In the genomic region with DNA sequence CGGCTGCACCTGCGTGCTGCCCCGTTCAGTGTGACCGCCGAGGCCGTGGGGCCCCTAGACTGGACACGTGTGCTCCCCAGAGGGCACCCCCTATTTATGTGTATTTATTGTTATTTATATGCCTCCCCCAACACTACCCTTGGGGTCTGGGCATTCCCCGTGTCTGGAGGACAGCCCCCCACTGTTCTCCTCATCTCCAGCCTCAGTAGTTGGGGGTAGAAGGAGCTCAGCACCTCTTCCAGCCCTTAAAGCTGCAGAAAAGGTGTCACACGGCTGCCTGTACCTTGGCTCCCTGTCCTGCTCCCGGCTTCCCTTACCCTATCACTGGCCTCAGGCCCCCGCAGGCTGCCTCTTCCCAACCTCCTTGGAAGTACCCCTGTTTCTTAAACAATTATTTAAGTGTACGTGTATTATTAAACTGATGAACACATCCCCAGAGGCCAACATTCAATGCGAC, we compare ENCODE assay signal across 1 cellular context.
TF ChIP-seq lines count a peak whose summit lies in the region.

No MANE protein-coding gene starts in this region.

TF ChIP-seq in SK-N-SH, 30 proteins besides CTCF, POLR2A, EP300 and RAD21:
- TF ChIP-seq, protein P1, sequence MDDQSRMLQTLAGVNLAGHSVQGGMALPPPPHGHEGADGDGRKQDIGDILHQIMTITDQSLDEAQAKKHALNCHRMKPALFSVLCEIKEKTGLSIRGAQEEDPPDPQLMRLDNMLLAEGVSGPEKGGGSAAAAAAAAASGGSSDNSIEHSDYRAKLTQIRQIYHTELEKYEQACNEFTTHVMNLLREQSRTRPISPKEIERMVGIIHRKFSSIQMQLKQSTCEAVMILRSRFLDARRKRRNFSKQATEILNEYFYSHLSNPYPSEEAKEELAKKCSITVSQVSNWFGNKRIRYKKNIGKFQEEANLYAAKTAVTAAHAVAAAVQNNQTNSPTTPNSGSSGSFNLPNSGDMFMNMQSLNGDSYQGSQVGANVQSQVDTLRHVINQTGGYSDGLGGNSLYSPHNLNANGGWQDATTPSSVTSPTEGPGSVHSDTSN (IDR thresholded peaks at IDR 0.05), result no peak
- TF ChIP-seq, protein P2, sequence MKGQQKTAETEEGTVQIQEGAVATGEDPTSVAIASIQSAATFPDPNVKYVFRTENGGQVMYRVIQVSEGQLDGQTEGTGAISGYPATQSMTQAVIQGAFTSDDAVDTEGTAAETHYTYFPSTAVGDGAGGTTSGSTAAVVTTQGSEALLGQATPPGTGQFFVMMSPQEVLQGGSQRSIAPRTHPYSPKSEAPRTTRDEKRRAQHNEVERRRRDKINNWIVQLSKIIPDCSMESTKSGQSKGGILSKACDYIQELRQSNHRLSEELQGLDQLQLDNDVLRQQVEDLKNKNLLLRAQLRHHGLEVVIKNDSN (IDR thresholded peaks at IDR 0.05; ENCODE audit: borderline replicate concordance, low read depth), result no peak
- TF ChIP-seq, protein P3, sequence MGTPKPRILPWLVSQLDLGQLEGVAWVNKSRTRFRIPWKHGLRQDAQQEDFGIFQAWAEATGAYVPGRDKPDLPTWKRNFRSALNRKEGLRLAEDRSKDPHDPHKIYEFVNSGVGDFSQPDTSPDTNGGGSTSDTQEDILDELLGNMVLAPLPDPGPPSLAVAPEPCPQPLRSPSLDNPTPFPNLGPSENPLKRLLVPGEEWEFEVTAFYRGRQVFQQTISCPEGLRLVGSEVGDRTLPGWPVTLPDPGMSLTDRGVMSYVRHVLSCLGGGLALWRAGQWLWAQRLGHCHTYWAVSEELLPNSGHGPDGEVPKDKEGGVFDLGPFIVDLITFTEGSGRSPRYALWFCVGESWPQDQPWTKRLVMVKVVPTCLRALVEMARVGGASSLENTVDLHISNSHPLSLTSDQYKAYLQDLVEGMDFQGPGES (IDR thresholded peaks at IDR 0.05; ENCODE audit: low read depth, low read length), result no peak
- TF ChIP-seq, protein P4, sequence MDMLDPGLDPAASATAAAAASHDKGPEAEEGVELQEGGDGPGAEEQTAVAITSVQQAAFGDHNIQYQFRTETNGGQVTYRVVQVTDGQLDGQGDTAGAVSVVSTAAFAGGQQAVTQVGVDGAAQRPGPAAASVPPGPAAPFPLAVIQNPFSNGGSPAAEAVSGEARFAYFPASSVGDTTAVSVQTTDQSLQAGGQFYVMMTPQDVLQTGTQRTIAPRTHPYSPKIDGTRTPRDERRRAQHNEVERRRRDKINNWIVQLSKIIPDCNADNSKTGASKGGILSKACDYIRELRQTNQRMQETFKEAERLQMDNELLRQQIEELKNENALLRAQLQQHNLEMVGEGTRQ (IDR thresholded peaks at IDR 0.05; ENCODE audit: borderline replicate concordance, low read depth, low read length), result no peak
- TF ChIP-seq, protein P5, sequence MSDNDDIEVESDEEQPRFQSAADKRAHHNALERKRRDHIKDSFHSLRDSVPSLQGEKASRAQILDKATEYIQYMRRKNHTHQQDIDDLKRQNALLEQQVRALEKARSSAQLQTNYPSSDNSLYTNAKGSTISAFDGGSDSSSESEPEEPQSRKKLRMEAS (IDR thresholded peaks at IDR 0.05; ENCODE audit: low read depth), result no peak
- no peak for TF ChIP-seq JUND (IDR thresholded peaks at IDR 0.05)
- no peak for TF ChIP-seq GATA2 (CRISPR knock-in tag; IDR thresholded peaks at IDR 0.05)
- TF ChIP-seq MXI1 (IDR thresholded peaks at IDR 0.05; ENCODE audit: low read depth, low read length), result no peak
- no peak for TF ChIP-seq SMC3 (IDR thresholded peaks at IDR 0.05; ENCODE audit: low read depth, low read length)
- TF ChIP-seq RXRA (IDR thresholded peaks at IDR 0.05; ENCODE audit: borderline replicate concordance, low read depth), result no peak
- no peak for TF ChIP-seq ELF1 (IDR thresholded peaks at IDR 0.05)
- TF ChIP-seq MEF2A (IDR thresholded peaks at IDR 0.05; ENCODE audit: borderline replicate concordance, low read depth), result no peak
- TF ChIP-seq RFX5 (IDR thresholded peaks at IDR 0.05; ENCODE audit: low read length), result no peak
- TF ChIP-seq FOXM1 (IDR thresholded peaks at IDR 0.05; ENCODE audit: low read depth), result no peak
- TF ChIP-seq, protein P6, sequence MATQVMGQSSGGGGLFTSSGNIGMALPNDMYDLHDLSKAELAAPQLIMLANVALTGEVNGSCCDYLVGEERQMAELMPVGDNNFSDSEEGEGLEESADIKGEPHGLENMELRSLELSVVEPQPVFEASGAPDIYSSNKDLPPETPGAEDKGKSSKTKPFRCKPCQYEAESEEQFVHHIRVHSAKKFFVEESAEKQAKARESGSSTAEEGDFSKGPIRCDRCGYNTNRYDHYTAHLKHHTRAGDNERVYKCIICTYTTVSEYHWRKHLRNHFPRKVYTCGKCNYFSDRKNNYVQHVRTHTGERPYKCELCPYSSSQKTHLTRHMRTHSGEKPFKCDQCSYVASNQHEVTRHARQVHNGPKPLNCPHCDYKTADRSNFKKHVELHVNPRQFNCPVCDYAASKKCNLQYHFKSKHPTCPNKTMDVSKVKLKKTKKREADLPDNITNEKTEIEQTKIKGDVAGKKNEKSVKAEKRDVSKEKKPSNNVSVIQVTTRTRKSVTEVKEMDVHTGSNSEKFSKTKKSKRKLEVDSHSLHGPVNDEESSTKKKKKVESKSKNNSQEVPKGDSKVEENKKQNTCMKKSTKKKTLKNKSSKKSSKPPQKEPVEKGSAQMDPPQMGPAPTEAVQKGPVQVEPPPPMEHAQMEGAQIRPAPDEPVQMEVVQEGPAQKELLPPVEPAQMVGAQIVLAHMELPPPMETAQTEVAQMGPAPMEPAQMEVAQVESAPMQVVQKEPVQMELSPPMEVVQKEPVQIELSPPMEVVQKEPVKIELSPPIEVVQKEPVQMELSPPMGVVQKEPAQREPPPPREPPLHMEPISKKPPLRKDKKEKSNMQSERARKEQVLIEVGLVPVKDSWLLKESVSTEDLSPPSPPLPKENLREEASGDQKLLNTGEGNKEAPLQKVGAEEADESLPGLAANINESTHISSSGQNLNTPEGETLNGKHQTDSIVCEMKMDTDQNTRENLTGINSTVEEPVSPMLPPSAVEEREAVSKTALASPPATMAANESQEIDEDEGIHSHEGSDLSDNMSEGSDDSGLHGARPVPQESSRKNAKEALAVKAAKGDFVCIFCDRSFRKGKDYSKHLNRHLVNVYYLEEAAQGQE (IDR thresholded peaks at IDR 0.05; ENCODE audit: low read depth, low read length), result no peak
- TF ChIP-seq, protein P7, sequence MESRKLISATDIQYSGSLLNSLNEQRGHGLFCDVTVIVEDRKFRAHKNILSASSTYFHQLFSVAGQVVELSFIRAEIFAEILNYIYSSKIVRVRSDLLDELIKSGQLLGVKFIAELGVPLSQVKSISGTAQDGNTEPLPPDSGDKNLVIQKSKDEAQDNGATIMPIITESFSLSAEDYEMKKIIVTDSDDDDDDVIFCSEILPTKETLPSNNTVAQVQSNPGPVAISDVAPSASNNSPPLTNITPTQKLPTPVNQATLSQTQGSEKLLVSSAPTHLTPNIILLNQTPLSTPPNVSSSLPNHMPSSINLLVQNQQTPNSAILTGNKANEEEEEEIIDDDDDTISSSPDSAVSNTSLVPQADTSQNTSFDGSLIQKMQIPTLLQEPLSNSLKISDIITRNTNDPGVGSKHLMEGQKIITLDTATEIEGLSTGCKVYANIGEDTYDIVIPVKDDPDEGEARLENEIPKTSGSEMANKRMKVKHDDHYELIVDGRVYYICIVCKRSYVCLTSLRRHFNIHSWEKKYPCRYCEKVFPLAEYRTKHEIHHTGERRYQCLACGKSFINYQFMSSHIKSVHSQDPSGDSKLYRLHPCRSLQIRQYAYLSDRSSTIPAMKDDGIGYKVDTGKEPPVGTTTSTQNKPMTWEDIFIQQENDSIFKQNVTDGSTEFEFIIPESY (IDR thresholded peaks at IDR 0.05; ENCODE audit: borderline replicate concordance, low read depth), result no peak
- TF ChIP-seq TCF12 (IDR thresholded peaks at IDR 0.05), result no peak
- TF ChIP-seq NFIC (IDR thresholded peaks at IDR 0.05; ENCODE audit: borderline replicate concordance), result no peak
